In genomic region chr21:42193131-42193671, GRCh38 we compare ENCODE assay signal across 1 cellular context.
TF ChIP-seq lines count a peak whose summit lies in the region.

No MANE protein-coding gene starts in this region.

TF ChIP-seq in HepG2, 621 proteins besides CTCF, POLR2A, EP300 and RAD21 (continued from another document):
- TF ChIP-seq FUBP1 (CRISPR knock-in tag; IDR thresholded peaks at IDR 0.05; ENCODE audit: borderline replicate concordance), result no peak
